In genomic region chr2:3299130-3299529, GRCh38 we compare ENCODE assay signal across 21 cellular contexts.
"Had no signal": no experiment of that assay in that cellular context is flagged by ENCODE, and none has a peak within 500 bp of the region (broad histone marks: within the 10 kb centered on the region; RNA-seq: fewer than 3 reads in every experiment).

No MANE protein-coding gene starts in this region.

- H3K4me3 Mint-ChIP-seq: activated B cell treated with CpG ODN at 0.5 μM for 24 hours; activated CD4-positive, alpha-beta memory T cell treated with anti-CD3 and anti-CD28 coated beads, Interleukin-2, amount 10 ng/mL, durations not matched to agents 7 days and 5 days; activated CD8-positive, alpha-beta memory T cell treated with anti-CD3 and anti-CD28 coated beads, Interleukin-2, amount 10 ng/mL, durations not matched to agents 7 days and 5 days; activated T-cell treated with anti-CD3 and anti-CD28 coated beads, Interleukin-2, amount 50 U/mL, for 4 hours; mesothelial cell of epicardium; nephron had no signal

- H3K27ac Mint-ChIP-seq: activated B cell treated with CpG ODN at 0.5 μM for 24 hours; activated CD4-positive, alpha-beta memory T cell treated with anti-CD3 and anti-CD28 coated beads, Interleukin-2, amount 10 ng/mL, durations not matched to agents 7 days and 5 days; activated CD8-positive, alpha-beta memory T cell treated with anti-CD3 and anti-CD28 coated beads, Interleukin-2, amount 10 ng/mL, durations not matched to agents 7 days and 5 days; activated naive CD4-positive, alpha-beta T cell treated with anti-CD3 and anti-CD28 coated beads, Interleukin-2, amount 50 U/mL, for 72 hours; mesothelial cell of epicardium; nephron had no signal

- FAIRE-seq: endothelial cell of umbilical vein had no signal

- H3K36me3 Mint-ChIP-seq: activated CD8-positive, alpha-beta memory T cell treated with anti-CD3 and anti-CD28 coated beads, Interleukin-2, amount 10 ng/mL, durations not matched to agents 7 days and 5 days had no signal

- H3K27me3 ChIP-seq: esophagus muscularis mucosa, gastroesophageal sphincter, heart right ventricle, ovary, tibial nerve, uterus had no signal

- ATAC-seq: activated CD8-positive, alpha-beta memory T cell treated with anti-CD3 and anti-CD28 coated beads, Interleukin-2, amount 10 ng/mL, durations not matched to agents 7 days and 5 days; activated naive CD4-positive, alpha-beta T cell treated with anti-CD3 and anti-CD28 coated beads, Interleukin-2, amount 50 U/mL, for 72 hours; activated T-cell treated with anti-CD3 and anti-CD28 coated beads, Interleukin-2, amount 50 U/mL, for 4 hours; gastroesophageal sphincter; heart right ventricle had no signal

- H3K4me1 ChIP-seq: uterus had no signal

- H3K27ac ChIP-seq: esophagus muscularis mucosa, gastroesophageal sphincter, heart right ventricle, ovary, SK-N-MC, tibial nerve, uterus had no signal

- H3K9me3 ChIP-seq: esophagus muscularis mucosa, gastroesophageal sphincter, heart right ventricle, ovary, tibial nerve, uterus had no signal

- H3K36me3 ChIP-seq: esophagus muscularis mucosa, ovary, tibial nerve, uterus had no signal

- DNase-seq: activated CD4-positive, alpha-beta memory T cell treated with anti-CD3 and anti-CD28 coated beads, Interleukin-2, amount 10 ng/mL, durations not matched to agents 7 days and 5 days; activated CD4-positive, alpha-beta T cell treated with anti-CD3 and anti-CD28 coated beads for 4 hours; activated CD8-positive, alpha-beta memory T cell treated with anti-CD3 and anti-CD28 coated beads, Interleukin-2, amount 10 ng/mL, durations not matched to agents 7 days and 5 days; activated gamma-delta T cell treated with Interleukin-2 at 50 U/mL for 16 hours; activated T-cell treated with anti-CD3 and anti-CD28 coated beads, Interleukin-2, amount 50 U/mL, for 4 hours; amniotic stem cell; dermis blood vessel endothelial cell; effector memory CD4-positive, alpha-beta T cell; heart right ventricle; stimulated activated naive CD4-positive, alpha-beta T cell; uterus had no signal

- H3K27me3 Mint-ChIP-seq: activated B cell treated with CpG ODN at 0.5 μM for 24 hours; activated CD4-positive, alpha-beta memory T cell treated with anti-CD3 and anti-CD28 coated beads, Interleukin-2, amount 10 ng/mL, durations not matched to agents 7 days and 5 days; activated CD8-positive, alpha-beta memory T cell treated with anti-CD3 and anti-CD28 coated beads, Interleukin-2, amount 10 ng/mL, durations not matched to agents 7 days and 5 days had no signal

- H3K4me3 ChIP-seq: esophagus muscularis mucosa, gastroesophageal sphincter, heart right ventricle, ovary, SK-N-MC, tibial nerve, uterus had no signal

- H3K9me3 Mint-ChIP-seq: activated B cell treated with CpG ODN at 0.5 μM for 24 hours; activated CD4-positive, alpha-beta memory T cell treated with anti-CD3 and anti-CD28 coated beads, Interleukin-2, amount 10 ng/mL, durations not matched to agents 7 days and 5 days; activated naive CD4-positive, alpha-beta T cell treated with anti-CD3 and anti-CD28 coated beads, Interleukin-2, amount 50 U/mL, for 72 hours; activated T-cell treated with anti-CD3 and anti-CD28 coated beads, Interleukin-2, amount 50 U/mL, for 4 hours; mesothelial cell of epicardium; nephron had no signal
